In the genomic region with DNA sequence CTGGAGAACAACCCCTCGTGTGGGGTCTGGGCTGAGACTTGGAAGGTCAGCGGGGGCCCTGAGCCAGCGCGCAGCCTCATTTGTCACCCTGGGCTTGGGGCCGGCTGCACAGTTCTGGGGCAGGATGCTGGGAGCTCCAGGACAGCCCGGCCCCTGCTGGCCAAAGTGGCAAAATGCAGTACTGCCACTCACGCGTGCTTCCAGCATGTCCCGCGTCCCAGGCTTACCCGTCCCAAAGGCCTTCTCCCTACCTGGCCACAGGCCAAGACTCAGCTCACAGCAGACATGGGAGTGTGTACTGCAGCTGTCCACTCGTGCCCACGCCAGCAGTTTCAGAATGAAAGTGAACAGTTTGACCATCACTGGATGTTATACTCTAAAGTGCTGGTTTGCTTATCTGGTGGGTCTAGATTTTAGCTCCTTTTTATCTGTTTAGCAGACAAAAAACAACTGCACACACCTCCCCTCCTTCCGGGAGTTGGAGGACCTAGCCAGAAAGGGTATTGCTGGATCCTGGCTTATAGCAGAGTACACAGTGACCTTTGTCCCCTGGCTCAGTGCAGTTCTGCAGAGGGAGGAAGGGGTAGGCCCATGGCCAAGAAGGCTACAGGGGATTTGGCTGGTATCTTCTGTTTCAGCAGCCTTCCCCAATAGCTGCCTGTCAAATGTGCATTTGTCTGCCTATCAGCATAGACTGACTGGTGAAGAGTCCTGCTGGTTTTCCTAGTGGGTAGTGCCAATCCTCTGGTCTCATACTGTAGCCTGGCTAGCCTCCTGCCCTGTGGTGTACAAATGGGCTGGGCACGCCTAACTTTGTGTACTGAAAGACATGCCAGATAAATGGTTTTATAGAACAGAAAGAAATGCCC, we compare ENCODE assay signal across 1 cellular context.
TF ChIP-seq lines count a peak whose summit lies in the region.

No MANE protein-coding gene starts in this region.

TF ChIP-seq in K562, 482 proteins besides CTCF, POLR2A, EP300 and RAD21 (continued from another document and continues in another):
- TF ChIP-seq PTTG1 (tag; IDR thresholded peaks at IDR 0.05; ENCODE audit: low read depth), result no peak
- no peak for TF ChIP-seq ZNF280B (CRISPR knock-in tag; IDR thresholded peaks at IDR 0.05)
- no peak for TF ChIP-seq TCF7L2 (IDR thresholded peaks at IDR 0.05; ENCODE audit: low read depth, low read length)
- no peak for TF ChIP-seq SMARCC2 (IDR thresholded peaks at IDR 0.05; ENCODE audit: low read depth)
- TF ChIP-seq CREB3L1 (IDR thresholded peaks at IDR 0.05; ENCODE audit: borderline replicate concordance, low read depth), result no peak
- TF ChIP-seq ZNF551 (CRISPR knock-in tag; IDR thresholded peaks at IDR 0.05), result no peak
- TF ChIP-seq NFXL1 (CRISPR knock-in tag; IDR thresholded peaks at IDR 0.05), result no peak
- TF ChIP-seq TRIM24 (IDR thresholded peaks at IDR 0.05), result no peak
- no peak for TF ChIP-seq RB1 (IDR thresholded peaks at IDR 0.05; ENCODE audit: low read depth)
- TF ChIP-seq GTF2E2 (tag; IDR thresholded peaks at IDR 0.05), result no peak
- TF ChIP-seq CLOCK (CRISPR knock-in tag; IDR thresholded peaks at IDR 0.05; ENCODE audit: borderline replicate concordance), result no peak
- no peak for TF ChIP-seq ZNF407 (IDR thresholded peaks at IDR 0.05; ENCODE audit: low read depth)
- TF ChIP-seq, protein P1, sequence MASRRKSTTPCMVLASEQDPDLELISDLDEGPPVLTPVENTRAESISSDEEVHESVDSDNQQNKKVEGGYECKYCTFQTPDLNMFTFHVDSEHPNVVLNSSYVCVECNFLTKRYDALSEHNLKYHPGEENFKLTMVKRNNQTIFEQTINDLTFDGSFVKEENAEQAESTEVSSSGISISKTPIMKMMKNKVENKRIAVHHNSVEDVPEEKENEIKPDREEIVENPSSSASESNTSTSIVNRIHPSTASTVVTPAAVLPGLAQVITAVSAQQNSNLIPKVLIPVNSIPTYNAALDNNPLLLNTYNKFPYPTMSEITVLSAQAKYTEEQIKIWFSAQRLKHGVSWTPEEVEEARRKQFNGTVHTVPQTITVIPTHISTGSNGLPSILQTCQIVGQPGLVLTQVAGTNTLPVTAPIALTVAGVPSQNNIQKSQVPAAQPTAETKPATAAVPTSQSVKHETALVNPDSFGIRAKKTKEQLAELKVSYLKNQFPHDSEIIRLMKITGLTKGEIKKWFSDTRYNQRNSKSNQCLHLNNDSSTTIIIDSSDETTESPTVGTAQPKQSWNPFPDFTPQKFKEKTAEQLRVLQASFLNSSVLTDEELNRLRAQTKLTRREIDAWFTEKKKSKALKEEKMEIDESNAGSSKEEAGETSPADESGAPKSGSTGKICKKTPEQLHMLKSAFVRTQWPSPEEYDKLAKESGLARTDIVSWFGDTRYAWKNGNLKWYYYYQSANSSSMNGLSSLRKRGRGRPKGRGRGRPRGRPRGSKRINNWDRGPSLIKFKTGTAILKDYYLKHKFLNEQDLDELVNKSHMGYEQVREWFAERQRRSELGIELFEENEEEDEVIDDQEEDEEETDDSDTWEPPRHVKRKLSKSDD (conservative IDR thresholded peaks at IDR 0.05; ENCODE audit: low read length), result no peak
- TF ChIP-seq, protein P2, sequence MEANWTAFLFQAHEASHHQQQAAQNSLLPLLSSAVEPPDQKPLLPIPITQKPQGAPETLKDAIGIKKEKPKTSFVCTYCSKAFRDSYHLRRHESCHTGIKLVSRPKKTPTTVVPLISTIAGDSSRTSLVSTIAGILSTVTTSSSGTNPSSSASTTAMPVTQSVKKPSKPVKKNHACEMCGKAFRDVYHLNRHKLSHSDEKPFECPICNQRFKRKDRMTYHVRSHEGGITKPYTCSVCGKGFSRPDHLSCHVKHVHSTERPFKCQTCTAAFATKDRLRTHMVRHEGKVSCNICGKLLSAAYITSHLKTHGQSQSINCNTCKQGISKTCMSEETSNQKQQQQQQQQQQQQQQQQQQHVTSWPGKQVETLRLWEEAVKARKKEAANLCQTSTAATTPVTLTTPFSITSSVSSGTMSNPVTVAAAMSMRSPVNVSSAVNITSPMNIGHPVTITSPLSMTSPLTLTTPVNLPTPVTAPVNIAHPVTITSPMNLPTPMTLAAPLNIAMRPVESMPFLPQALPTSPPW (CRISPR knock-in tag; IDR thresholded peaks at IDR 0.05), result no peak
- TF ChIP-seq PHB (CRISPR knock-in tag; IDR thresholded peaks at IDR 0.05), result no peak
- no peak for TF ChIP-seq TCF7 (IDR thresholded peaks at IDR 0.05; ENCODE audit: borderline replicate concordance)
- TF ChIP-seq RCOR1 (IDR thresholded peaks at IDR 0.05; ENCODE audit: borderline replicate concordance in 1 of 2, low read depth in 2 of 2, low read length in 2 of 2), result 0 out of 4 replicates have a peak, but pooled peaks of 1 of the 2 experiments have one; percentile 70
- TF ChIP-seq EP400 (IDR thresholded peaks at IDR 0.05), result peak; percentile 59; the same call in 1 of the 2 replicates
- peak; percentile 56 for TF ChIP-seq DPF2 (IDR thresholded peaks at IDR 0.05)
- TF ChIP-seq PML (IDR thresholded peaks at IDR 0.05; ENCODE audit: low read length), result no peak
- TF ChIP-seq NFIC (IDR thresholded peaks at IDR 0.05), result peak; percentile 98
- TF ChIP-seq ZC3H4 (CRISPR knock-in tag; IDR thresholded peaks at IDR 0.05; ENCODE audit: borderline replicate concordance), result no peak
- 0 out of 2 replicates have a peak, but pooled peaks have one; percentile 22 for TF ChIP-seq JUND (IDR thresholded peaks at IDR 0.05; ENCODE audit: borderline replicate concordance, low read depth, low read length)
- peak; percentile 45; the same call in 2 of the 3 replicates for TF ChIP-seq JUND (tag; IDR thresholded peaks at IDR 0.05; ENCODE audit: borderline replicate concordance, low read depth, low read length)
- TF ChIP-seq E2F8 (IDR thresholded peaks at IDR 0.05; ENCODE audit: low read depth, partially characterized antibody), result no peak
- TF ChIP-seq CTBP1 (IDR thresholded peaks at IDR 0.05; ENCODE audit: borderline replicate concordance), result peak; percentile 40; the same call in 1 of the 2 replicates
- no peak for TF ChIP-seq ZFP36 (IDR thresholded peaks at IDR 0.05; ENCODE audit: low read depth, low read length, partially characterized antibody)
